Comparison of ENCODE assay signal across 28 cellular contexts in genomic region chr3:33991673-33992072, GRCh38.
"Had no signal": no experiment of that assay in that cellular context is flagged by ENCODE, and none has a peak within 500 bp of the region (broad histone marks: within the 10 kb centered on the region; RNA-seq: fewer than 3 reads in every experiment).

No MANE protein-coding gene starts in this region.

- H3K27me3 ChIP-seq: colonic mucosa, esophagus squamous epithelium, gastroesophageal sphincter had no signal

- H3K4me1 ChIP-seq: colonic mucosa, esophagus squamous epithelium, gastroesophageal sphincter had no signal

- ATAC-seq: activated naive CD4-positive, alpha-beta T cell treated with anti-CD3 and anti-CD28 coated beads, Interleukin-2, amount 50 U/mL, for 72 hours; activated T-cell treated with anti-CD3 and anti-CD28 coated beads, Interleukin-2, amount 50 U/mL, for 72 hours; gastroesophageal sphincter; WTC11 had no signal

- FAIRE-seq: bronchial epithelial cell, endometrium, endothelial cell of umbilical vein had no signal

- H3K36me3 ChIP-seq: colonic mucosa, esophagus squamous epithelium, gastroesophageal sphincter had no signal

- H3K4me3 ChIP-seq: colonic mucosa, esophagus squamous epithelium, gastroesophageal sphincter had no signal

- DNase-seq: activated CD4-positive, alpha-beta memory T cell treated with anti-CD3 and anti-CD28 coated beads, Interleukin-2, amount 10 ng/mL, durations not matched to agents 7 days and 5 days; activated CD4-positive, alpha-beta T cell treated with anti-CD3 and anti-CD28 coated beads for 1 hour; activated CD4-positive, alpha-beta T cell treated with anti-CD3 and anti-CD28 coated beads for 4 hours; activated CD4-positive, alpha-beta T cell treated with anti-CD3 and anti-CD28 coated beads, Interleukin-2, amount 10 ng/mL, durations not matched to agents 7 days and 5 days; activated CD4-positive, alpha-beta T cell treated with anti-CD3 and anti-CD28 coated beads, Interleukin-2, amount 50 U/mL, for 4 hours; activated CD8-positive, alpha-beta memory T cell treated with anti-CD3 and anti-CD28 coated beads, Interleukin-2, amount 50 U/mL, for 48 hours; activated gamma-delta T cell; activated naive CD4-positive, alpha-beta T cell; activated naive CD4-positive, alpha-beta T cell treated with anti-CD3 and anti-CD28 coated beads, Interleukin-2, amount 10 ng/mL, durations not matched to agents 7 days and 5 days; activated naive CD8-positive, alpha-beta T cell treated with anti-CD3 and anti-CD28 coated beads, Interleukin-2, amount 10 ng/mL, durations not matched to agents 7 days and 5 days; activated T-cell treated with anti-CD3 and anti-CD28 coated beads for 4 hours; activated T-cell treated with anti-CD3 and anti-CD28 coated beads, Interleukin-2, amount 50 U/mL, for 24 hours; activated T-cell treated with anti-CD3 and anti-CD28 coated beads, Interleukin-2, amount 50 U/mL, for 72 hours; amniotic stem cell; anterior cingulate cortex; colonic mucosa; effector CD8-positive, alpha-beta T cell; esophagus squamous epithelium; foreskin melanocyte; T-helper 2 cell had no signal

- H3K9me3 ChIP-seq: colonic mucosa, gastroesophageal sphincter had no signal

- H3K27ac ChIP-seq: colonic mucosa, epithelial cell of prostate, esophagus squamous epithelium, gastroesophageal sphincter, VCaP had no signal
